14 cellular contexts compared by ENCODE assay signal in genomic region chr19:55950566-55950965, GRCh38. TPM values are rescaled to one million over a fixed set of nuclear protein-coding genes. Genes with fewer than 3 reads are reported as not detected.
"Had no signal": no experiment of that assay in that cellular context is flagged by ENCODE, and none has a peak within 500 bp of the region (broad histone marks: within the 10 kb centered on the region; RNA-seq: fewer than 3 reads in every experiment).

No MANE protein-coding gene starts in this region.

RNA-seq across cellular contexts. Expression of gene NLRP8, which starts 2.9 kb away (rescaled TPM):
- total RNA-seq: stomach, subcutaneous adipose tissue, suprapubic skin, temporal lobe, thoracic aorta, thyroid gland, tibial nerve, transverse colon, upper lobe of left lung, upper lobe of right lung, ureter, urinary bladder, uterus, vagina had no signal

RNA-seq across cellular contexts. Expression of gene NLRP13, which starts 18.4 kb away (rescaled TPM):
- total RNA-seq: stomach, subcutaneous adipose tissue, suprapubic skin, temporal lobe, thoracic aorta, thyroid gland, tibial nerve, transverse colon, upper lobe of left lung, upper lobe of right lung, ureter, urinary bladder, uterus, vagina had no signal

RNA-seq across cellular contexts. Expression of gene NLRP5, which starts 36.0 kb away (rescaled TPM):
- total RNA-seq: stomach, subcutaneous adipose tissue, suprapubic skin, temporal lobe, thoracic aorta, thyroid gland, tibial nerve, transverse colon, upper lobe of left lung, upper lobe of right lung, ureter, urinary bladder, vagina had no signal
